Comparison of ENCODE assay signal across 17 cellular contexts in genomic region chr15:91468861-91469260, GRCh38.
A peak's percentile ranks its signal among the peaks of the same experiment; 100 is the strongest.
DNase-seq lines count a peak whose midpoint lies in the region; ATAC-seq and TF ChIP-seq lines count a peak whose summit lies in the region.
"Had no signal": no experiment of that assay in that cellular context is flagged by ENCODE, and none has a peak within 500 bp of the region (broad histone marks: within the 10 kb centered on the region; RNA-seq: fewer than 3 reads in every experiment).

No MANE protein-coding gene starts in this region.

- no peaks in the 10 kb centered on the region for H3K27me3 ChIP-seq in HL-60 (ENCODE audit: insufficient read depth, poor library complexity, severe bottlenecking)
- H3K27me3 ChIP-seq: breast epithelium, upper lobe of right lung had no signal

- H3K4me3 Mint-ChIP-seq in activated T-helper 17 cell treated with anti-CD3 and anti-CD28 coated beads, Interleukin-2, amount 50 U/mL, for 72 hours = peak overlapping the region; percentile 76
- H3K4me3 Mint-ChIP-seq in naive thymus-derived CD8-positive, alpha-beta T cell = no peak overlapping the region
- H3K4me3 Mint-ChIP-seq: mesothelial cell of epicardium; stimulated activated naive B cell treated with anti-CD40 and anti-IgM and Interleukin-4, amounts not matched to agents 10 μg/mL and 1 μg/mL and 100 μg/mL, for 72 hours had no signal

- H3K9me3 Mint-ChIP-seq in activated T-helper 17 cell treated with anti-CD3 and anti-CD28 coated beads, Interleukin-2, amount 50 U/mL, for 72 hours = no peaks in the 10 kb centered on the region
- H3K9me3 Mint-ChIP-seq in naive thymus-derived CD8-positive, alpha-beta T cell = peaks cover 0 to 5% (median 0%) of the 10 kb centered on the region in 9 donors
- H3K9me3 Mint-ChIP-seq: mesothelial cell of epicardium had no signal

- H3K27ac ChIP-seq in HL-60 (replicated peaks) = peak overlapping the region; percentile 95
- H3K27ac ChIP-seq: A549, breast epithelium, upper lobe of right lung had no signal

- peak overlapping the region; percentile 96 for H3K27ac Mint-ChIP-seq in activated T-helper 17 cell treated with anti-CD3 and anti-CD28 coated beads, Interleukin-2, amount 50 U/mL, for 72 hours
- H3K27ac Mint-ChIP-seq in naive thymus-derived CD8-positive, alpha-beta T cell = peak overlapping the region in 7 of 10 donors; percentile 15 to 96 (median 92)
- H3K27ac Mint-ChIP-seq: stimulated activated naive B cell treated with anti-CD40 and anti-IgM and Interleukin-4, amounts not matched to agents 10 μg/mL and 1 μg/mL and 100 μg/mL, for 72 hours had no signal

- POLR2A ChIA-PET in naive thymus-derived CD8-positive, alpha-beta T cell (lab: Charles Lee) = interaction anchor here (0.5 kb wide), 1 partner anchor 585 kb away, joined by 4 read pairs; no protein-coding TSS in a partner anchor

- H3K27me3 Mint-ChIP-seq in activated T-helper 17 cell treated with anti-CD3 and anti-CD28 coated beads, Interleukin-2, amount 50 U/mL, for 72 hours = no peaks in the 10 kb centered on the region
- no peaks in the 10 kb centered on the region for H3K27me3 Mint-ChIP-seq in naive thymus-derived CD8-positive, alpha-beta T cell

- H3K4me3 ChIP-seq in HL-60 (replicated peaks; ENCODE audit: insufficient read depth, low read length) = no peak overlapping the region
- H3K4me3 ChIP-seq: A549, breast epithelium, upper lobe of right lung had no signal

- DNase-seq in activated CD4-positive, alpha-beta T cell treated with anti-CD3 and anti-CD28 coated beads for 48 hours = peak; percentile 48
- no peak for DNase-seq in activated CD4-positive, alpha-beta T cell treated with anti-CD3 and anti-CD28 coated beads, Interleukin-2, amount 50 U/mL, for 4 hours
- no peak for DNase-seq in HL-60 (ENCODE audit: low read depth in 1 of 2, low spot score in 1 of 2)
- no peak for DNase-seq in naive thymus-derived CD8-positive, alpha-beta T cell
- no peak for DNase-seq in hypothalamus (lab: John Stamatoyannopoulos, UW)
- DNase-seq in OCI-M2 (lab: John Stamatoyannopoulos, UW; ENCODE audit: unreplicated experiment) = no peak
- DNase-seq: nucleus accumbens; Right ventricle myocardium superior; stimulated activated naive B cell treated with anti-CD40 and anti-IgM and Interleukin-4, amounts not matched to agents 10 μg/mL and 1 μg/mL and 100 μg/mL, for 72 hours; upper lobe of right lung had no signal

- peaks cover 41% of the 10 kb centered on the region for H3K4me1 Mint-ChIP-seq in activated T-helper 17 cell treated with anti-CD3 and anti-CD28 coated beads, Interleukin-2, amount 50 U/mL, for 72 hours
- H3K4me1 Mint-ChIP-seq in naive thymus-derived CD8-positive, alpha-beta T cell = peaks cover 35 to 53% (median 43%) of the 10 kb centered on the region in 4 donors

- no peak for TF ChIP-seq CTCF in HL-60 (IDR thresholded peaks at IDR 0.05; ENCODE audit: insufficient read depth, low read length)

- ATAC-seq in activated T-helper 17 cell treated with anti-CD3 and anti-CD28 coated beads, Interleukin-2, amount 50 U/mL, for 72 hours (replicated peaks) = peak; percentile 32
- ATAC-seq in naive thymus-derived CD8-positive, alpha-beta T cell = no peak
- no peak for ATAC-seq in HG03095 (IDR thresholded peaks at IDR 0.05; ENCODE audit: unreplicated experiment)
- ATAC-seq: A549; HCT116; sciatic nerve; stimulated activated naive B cell treated with anti-CD40 and anti-IgM and Interleukin-4, amounts not matched to agents 10 μg/mL and 1 μg/mL and 100 μg/mL, for 72 hours had no signal

- H3K36me3 Mint-ChIP-seq in activated T-helper 17 cell treated with anti-CD3 and anti-CD28 coated beads, Interleukin-2, amount 50 U/mL, for 72 hours (ENCODE audit: low read depth) = no peaks in the 10 kb centered on the region
- no peaks in the 10 kb centered on the region for H3K36me3 Mint-ChIP-seq in naive thymus-derived CD8-positive, alpha-beta T cell
- H3K36me3 Mint-ChIP-seq: mesothelial cell of epicardium; stimulated activated naive B cell treated with anti-CD40 and anti-IgM and Interleukin-4, amounts not matched to agents 10 μg/mL and 1 μg/mL and 100 μg/mL, for 72 hours had no signal
